35 cellular contexts compared by ENCODE assay signal in the genomic region with DNA sequence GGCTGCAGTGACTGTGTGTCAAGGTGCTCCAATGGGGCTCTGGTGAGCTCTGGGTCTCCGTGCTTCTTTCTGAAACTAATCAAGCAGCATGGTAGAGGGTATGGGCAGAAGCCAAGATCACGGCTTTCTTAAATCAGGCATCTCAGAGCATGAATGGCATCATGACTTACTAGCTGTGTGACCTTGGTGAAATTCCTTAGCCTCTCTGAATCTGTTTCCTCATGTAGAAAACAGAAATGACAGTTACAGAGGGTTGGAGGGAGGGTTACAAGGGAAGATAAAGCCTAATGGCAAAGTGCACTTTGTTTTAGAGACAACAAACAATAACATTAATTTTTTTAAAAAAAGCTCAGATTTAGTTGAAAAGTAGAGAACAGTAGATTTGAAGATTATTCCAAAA. TPM values are rescaled to one million over a fixed set of nuclear protein-coding genes. Genes with fewer than 3 reads are reported as not detected.
"Had no signal": no experiment of that assay in that cellular context is flagged by ENCODE, and none has a peak within 500 bp of the region (broad histone marks: within the 10 kb centered on the region; RNA-seq: fewer than 3 reads in every experiment).

No MANE protein-coding gene starts in this region.

- H3K27me3 ChIP-seq: ascending aorta, breast epithelium, cardiac muscle cell, colonic mucosa, esophagus squamous epithelium, heart right ventricle had no signal

- H3K36me3 Mint-ChIP-seq: activated naive CD4-positive, alpha-beta T cell treated with anti-CD3 and anti-CD28 coated beads, Interleukin-2, amount 10 ng/mL, durations not matched to agents 7 days and 5 days; activated naive CD4-positive, alpha-beta T cell treated with anti-CD3 and anti-CD28 coated beads, Interleukin-2, amount 50 U/mL, for 72 hours; activated naive CD8-positive, alpha-beta T cell treated with anti-CD3 and anti-CD28 coated beads, Interleukin-2, amount 10 ng/mL, durations not matched to agents 7 days and 5 days; brain had no signal

- H3K9me3 Mint-ChIP-seq: activated B cell treated with CpG ODN at 0.5 μM for 24 hours; activated CD8-positive, alpha-beta T cell treated with anti-CD3 and anti-CD28 coated beads for 36 hours; activated naive CD4-positive, alpha-beta T cell treated with anti-CD3 and anti-CD28 coated beads, Interleukin-2, amount 10 ng/mL, durations not matched to agents 7 days and 5 days; activated naive CD4-positive, alpha-beta T cell treated with anti-CD3 and anti-CD28 coated beads, Interleukin-2, amount 50 U/mL, for 72 hours; activated naive CD8-positive, alpha-beta T cell treated with anti-CD3 and anti-CD28 coated beads, Interleukin-2, amount 10 ng/mL, durations not matched to agents 7 days and 5 days; activated T-helper 1 cell treated with anti-CD3 and anti-CD28 coated beads, Interleukin-12 subunit alpha, Interleukin-12 subunit beta, Interleukin-2, Interleukin-4 antibody, amounts not matched to agents 30 ng/mL and 10 ng/mL and 1 ng/mL, durations not matched to agents 14 hours and 24 hours and 36 hours had no signal

- H3K36me3 ChIP-seq: ascending aorta, breast epithelium, cardiac muscle cell, colonic mucosa, esophagus squamous epithelium, gastroesophageal sphincter, heart right ventricle, WERI-Rb-1 had no signal

- FAIRE-seq: endometrium, endothelial cell of umbilical vein had no signal

- H3K27me3 Mint-ChIP-seq: activated CD8-positive, alpha-beta T cell treated with anti-CD3 and anti-CD28 coated beads for 36 hours had no signal

- H3K4me3 Mint-ChIP-seq: activated B cell treated with CpG ODN at 0.5 μM for 24 hours; activated CD8-positive, alpha-beta T cell treated with anti-CD3 and anti-CD28 coated beads for 36 hours; activated naive CD4-positive, alpha-beta T cell treated with anti-CD3 and anti-CD28 coated beads, Interleukin-2, amount 10 ng/mL, durations not matched to agents 7 days and 5 days; activated naive CD8-positive, alpha-beta T cell treated with anti-CD3 and anti-CD28 coated beads, Interleukin-2, amount 10 ng/mL, durations not matched to agents 7 days and 5 days; activated T-helper 1 cell treated with anti-CD3 and anti-CD28 coated beads, Interleukin-12 subunit alpha, Interleukin-12 subunit beta, Interleukin-2, Interleukin-4 antibody, amounts not matched to agents 30 ng/mL and 10 ng/mL and 1 ng/mL, durations not matched to agents 14 hours and 24 hours and 36 hours; brain had no signal

- H3K4me1 ChIP-seq: ascending aorta, breast epithelium, colonic mucosa, esophagus squamous epithelium, gastroesophageal sphincter, heart right ventricle had no signal

- ATAC-seq: activated CD4-positive, CD25-positive, alpha-beta regulatory T cell treated with anti-CD3 and anti-CD28 coated beads, Interleukin-2, amount 50 U/mL, for 24 hours; activated CD8-positive, alpha-beta T cell treated with anti-CD3 and anti-CD28 coated beads for 36 hours; activated naive CD4-positive, alpha-beta T cell treated with anti-CD3 and anti-CD28 coated beads, Interleukin-2, amount 50 U/mL, for 72 hours; gastroesophageal sphincter; heart right ventricle had no signal

- H3K9me3 ChIP-seq: ascending aorta, breast epithelium, colonic mucosa, esophagus squamous epithelium, gastroesophageal sphincter, heart right ventricle had no signal

- DNase-seq: activated B cell treated with CpG ODN at 0.5 μM for 24 hours; activated CD4-positive, alpha-beta T cell treated with anti-CD3 and anti-CD28 coated beads for 48 hours; activated CD4-positive, alpha-beta T cell treated with anti-CD3 and anti-CD28 coated beads, Interleukin-2, amount 50 U/mL, for 1 hour; activated CD4-positive, alpha-beta T cell treated with anti-CD3 and anti-CD28 coated beads, Interleukin-2, amount 50 U/mL, for 48 hours; activated CD8-positive, alpha-beta T cell treated with anti-CD3 and anti-CD28 coated beads for 36 hours; activated gamma-delta T cell; activated naive CD4-positive, alpha-beta T cell; activated naive CD4-positive, alpha-beta T cell treated with anti-CD3 and anti-CD28 coated beads, Interleukin-2, amount 10 ng/mL, durations not matched to agents 7 days and 5 days; activated naive CD8-positive, alpha-beta T cell treated with anti-CD3 and anti-CD28 coated beads, Interleukin-2, amount 10 ng/mL, durations not matched to agents 7 days and 5 days; activated T-cell treated with anti-CD3 and anti-CD28 coated beads, Interleukin-2, amount 50 U/mL, for 1 hour; central memory CD4-positive, alpha-beta T cell; cerebellar nuclear complex; colonic mucosa; effector CD8-positive, alpha-beta T cell; esophagus squamous epithelium; foreskin melanocyte; heart right ventricle; T1000; WERI-Rb-1 had no signal

- H3K27ac Mint-ChIP-seq: activated B cell treated with CpG ODN at 0.5 μM for 24 hours; activated CD8-positive, alpha-beta T cell treated with anti-CD3 and anti-CD28 coated beads for 36 hours; activated naive CD4-positive, alpha-beta T cell treated with anti-CD3 and anti-CD28 coated beads, Interleukin-2, amount 10 ng/mL, durations not matched to agents 7 days and 5 days; activated naive CD4-positive, alpha-beta T cell treated with anti-CD3 and anti-CD28 coated beads, Interleukin-2, amount 50 U/mL, for 72 hours; activated naive CD8-positive, alpha-beta T cell treated with anti-CD3 and anti-CD28 coated beads, Interleukin-2, amount 10 ng/mL, durations not matched to agents 7 days and 5 days; activated T-helper 1 cell treated with anti-CD3 and anti-CD28 coated beads, Interleukin-12 subunit alpha, Interleukin-12 subunit beta, Interleukin-2, Interleukin-4 antibody, amounts not matched to agents 30 ng/mL and 10 ng/mL and 1 ng/mL, durations not matched to agents 14 hours and 24 hours and 36 hours had no signal

- H3K27ac ChIP-seq: ascending aorta, breast epithelium, cardiac muscle cell, colonic mucosa, epithelial cell of prostate, esophagus squamous epithelium, gastroesophageal sphincter, heart right ventricle, WERI-Rb-1 had no signal

- H3K4me3 ChIP-seq: ascending aorta, breast epithelium, cardiac muscle cell, colonic mucosa, esophagus squamous epithelium, gastroesophageal sphincter, heart right ventricle had no signal

- H3K4me1 Mint-ChIP-seq: activated B cell treated with CpG ODN at 0.5 μM for 24 hours; activated naive CD4-positive, alpha-beta T cell treated with anti-CD3 and anti-CD28 coated beads, Interleukin-2, amount 10 ng/mL, durations not matched to agents 7 days and 5 days; activated naive CD8-positive, alpha-beta T cell treated with anti-CD3 and anti-CD28 coated beads, Interleukin-2, amount 10 ng/mL, durations not matched to agents 7 days and 5 days had no signal

RNA-seq across cellular contexts. Expression of a gene that starts 34.9 kb away (rescaled TPM):
- total RNA-seq: activated B cell treated with CpG ODN at 0.5 μM for 24 hours; activated CD8-positive, alpha-beta memory T cell treated with anti-CD3 and anti-CD28 coated beads for 36 hours; activated CD8-positive, alpha-beta T cell treated with anti-CD3 and anti-CD28 coated beads for 36 hours; activated naive CD8-positive, alpha-beta T cell treated with anti-CD3 and anti-CD28 coated beads, Interleukin-2, amount 10 ng/mL, durations not matched to agents 7 days and 5 days; activated T-helper 1 cell treated with anti-CD3 and anti-CD28 coated beads, Interleukin-12 subunit alpha, Interleukin-12 subunit beta, Interleukin-2, Interleukin-4 antibody, amounts not matched to agents 30 ng/mL and 10 ng/mL and 1 ng/mL, durations not matched to agents 14 hours and 24 hours and 36 hours; ascending aorta; esophagus squamous epithelium; fibroblast of lung; glomerular endothelial cell; T-helper 1 cell treated with Interleukin-12 subunit alpha and Interleukin-12 subunit beta and Interleukin-4 antibody, amounts not matched to agents 30 ng/mL and 1 ng/mL, for 36 hours; T-helper 2 cell treated with Interferon-gamma antibody and Interleukin-4, amounts not matched to agents 100 ng/mL and 5 ng/mL, for 36 hours had no signal
- polyA plus RNA-seq: endothelial cell of umbilical vein, heart right ventricle had no signal
